ENCODE assay signal across 1 cellular context in genomic region chr6:28648035-28648877, GRCh38.
TF ChIP-seq lines count a peak whose summit lies in the region.

No MANE protein-coding gene starts in this region.

TF ChIP-seq in HepG2, 621 proteins besides CTCF, POLR2A, EP300 and RAD21 (continued from another document):
- TF ChIP-seq, protein P1, sequence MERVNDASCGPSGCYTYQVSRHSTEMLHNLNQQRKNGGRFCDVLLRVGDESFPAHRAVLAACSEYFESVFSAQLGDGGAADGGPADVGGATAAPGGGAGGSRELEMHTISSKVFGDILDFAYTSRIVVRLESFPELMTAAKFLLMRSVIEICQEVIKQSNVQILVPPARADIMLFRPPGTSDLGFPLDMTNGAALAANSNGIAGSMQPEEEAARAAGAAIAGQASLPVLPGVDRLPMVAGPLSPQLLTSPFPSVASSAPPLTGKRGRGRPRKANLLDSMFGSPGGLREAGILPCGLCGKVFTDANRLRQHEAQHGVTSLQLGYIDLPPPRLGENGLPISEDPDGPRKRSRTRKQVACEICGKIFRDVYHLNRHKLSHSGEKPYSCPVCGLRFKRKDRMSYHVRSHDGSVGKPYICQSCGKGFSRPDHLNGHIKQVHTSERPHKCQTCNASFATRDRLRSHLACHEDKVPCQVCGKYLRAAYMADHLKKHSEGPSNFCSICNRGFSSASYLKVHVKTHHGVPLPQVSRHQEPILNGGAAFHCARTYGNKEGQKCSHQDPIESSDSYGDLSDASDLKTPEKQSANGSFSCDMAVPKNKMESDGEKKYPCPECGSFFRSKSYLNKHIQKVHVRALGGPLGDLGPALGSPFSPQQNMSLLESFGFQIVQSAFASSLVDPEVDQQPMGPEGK (CRISPR knock-in tag; IDR thresholded peaks at IDR 0.05) = peak; percentile 48; the same call in 1 of the 2 replicates
- no peak for TF ChIP-seq SATB2 (CRISPR knock-in tag; IDR thresholded peaks at IDR 0.05)
- no peak for TF ChIP-seq ZBTB39 (CRISPR knock-in tag; IDR thresholded peaks at IDR 0.05)
- TF ChIP-seq ARID2 (CRISPR knock-in tag; IDR thresholded peaks at IDR 0.05; ENCODE audit: borderline replicate concordance) = no peak
- TF ChIP-seq, protein P2, sequence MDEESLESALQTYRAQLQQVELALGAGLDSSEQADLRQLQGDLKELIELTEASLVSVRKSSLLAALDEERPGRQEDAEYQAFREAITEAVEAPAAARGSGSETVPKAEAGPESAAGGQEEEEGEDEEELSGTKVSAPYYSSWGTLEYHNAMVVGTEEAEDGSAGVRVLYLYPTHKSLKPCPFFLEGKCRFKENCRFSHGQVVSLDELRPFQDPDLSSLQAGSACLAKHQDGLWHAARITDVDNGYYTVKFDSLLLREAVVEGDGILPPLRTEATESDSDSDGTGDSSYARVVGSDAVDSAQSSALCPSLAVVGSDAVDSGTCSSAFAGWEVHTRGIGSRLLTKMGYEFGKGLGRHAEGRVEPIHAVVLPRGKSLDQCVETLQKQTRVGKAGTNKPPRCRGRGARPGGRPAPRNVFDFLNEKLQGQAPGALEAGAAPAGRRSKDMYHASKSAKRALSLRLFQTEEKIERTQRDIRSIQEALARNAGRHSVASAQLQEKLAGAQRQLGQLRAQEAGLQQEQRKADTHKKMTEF (CRISPR knock-in tag; IDR thresholded peaks at IDR 0.05) = peak; percentile 73
- TF ChIP-seq KAT8 (CRISPR knock-in tag; IDR thresholded peaks at IDR 0.05) = peak; percentile 55; the same call in 1 of the 2 replicates
- no peak for TF ChIP-seq GTF2F1 (IDR thresholded peaks at IDR 0.05; ENCODE audit: low read length)
- TF ChIP-seq ZNF432 (CRISPR knock-in tag; IDR thresholded peaks at IDR 0.05; ENCODE audit: borderline replicate concordance) = no peak
- TF ChIP-seq ZNF34 (CRISPR knock-in tag; IDR thresholded peaks at IDR 0.05; ENCODE audit: borderline replicate concordance) = 0 out of 2 replicates have a peak, but pooled peaks have one; percentile 36
- 0 out of 2 replicates have a peak, but pooled peaks have one; percentile 43 for TF ChIP-seq ZC3H13 (CRISPR knock-in tag; IDR thresholded peaks at IDR 0.05)
- no peak for TF ChIP-seq FOXO4 (CRISPR knock-in tag; conservative IDR thresholded peaks at IDR 0.05)
- TF ChIP-seq, protein P3, sequence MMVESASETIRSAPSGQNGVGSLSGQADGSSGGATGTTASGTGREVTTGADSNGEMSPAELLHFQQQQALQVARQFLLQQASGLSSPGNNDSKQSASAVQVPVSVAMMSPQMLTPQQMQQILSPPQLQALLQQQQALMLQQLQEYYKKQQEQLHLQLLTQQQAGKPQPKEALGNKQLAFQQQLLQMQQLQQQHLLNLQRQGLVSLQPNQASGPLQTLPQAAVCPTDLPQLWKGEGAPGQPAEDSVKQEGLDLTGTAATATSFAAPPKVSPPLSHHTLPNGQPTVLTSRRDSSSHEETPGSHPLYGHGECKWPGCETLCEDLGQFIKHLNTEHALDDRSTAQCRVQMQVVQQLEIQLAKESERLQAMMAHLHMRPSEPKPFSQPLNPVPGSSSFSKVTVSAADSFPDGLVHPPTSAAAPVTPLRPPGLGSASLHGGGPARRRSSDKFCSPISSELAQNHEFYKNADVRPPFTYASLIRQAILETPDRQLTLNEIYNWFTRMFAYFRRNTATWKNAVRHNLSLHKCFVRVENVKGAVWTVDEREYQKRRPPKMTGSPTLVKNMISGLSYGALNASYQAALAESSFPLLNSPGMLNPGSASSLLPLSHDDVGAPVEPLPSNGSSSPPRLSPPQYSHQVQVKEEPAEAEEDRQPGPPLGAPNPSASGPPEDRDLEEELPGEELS (CRISPR knock-in tag; IDR thresholded peaks at IDR 0.05) = peak; percentile 48; the same call in 1 of the 2 replicates
- no peak for TF ChIP-seq MAFK (conservative IDR thresholded peaks at IDR 0.05 in 1 of 2, IDR thresholded peaks at IDR 0.05 in 1 of 2; ENCODE audit: low read length in 2 of 2)
- peak; percentile 68; the same call in 1 of the 2 replicates for TF ChIP-seq ZNF292 (CRISPR knock-in tag; IDR thresholded peaks at IDR 0.05; ENCODE audit: borderline replicate concordance, low read depth)
- TF ChIP-seq, protein P4, sequence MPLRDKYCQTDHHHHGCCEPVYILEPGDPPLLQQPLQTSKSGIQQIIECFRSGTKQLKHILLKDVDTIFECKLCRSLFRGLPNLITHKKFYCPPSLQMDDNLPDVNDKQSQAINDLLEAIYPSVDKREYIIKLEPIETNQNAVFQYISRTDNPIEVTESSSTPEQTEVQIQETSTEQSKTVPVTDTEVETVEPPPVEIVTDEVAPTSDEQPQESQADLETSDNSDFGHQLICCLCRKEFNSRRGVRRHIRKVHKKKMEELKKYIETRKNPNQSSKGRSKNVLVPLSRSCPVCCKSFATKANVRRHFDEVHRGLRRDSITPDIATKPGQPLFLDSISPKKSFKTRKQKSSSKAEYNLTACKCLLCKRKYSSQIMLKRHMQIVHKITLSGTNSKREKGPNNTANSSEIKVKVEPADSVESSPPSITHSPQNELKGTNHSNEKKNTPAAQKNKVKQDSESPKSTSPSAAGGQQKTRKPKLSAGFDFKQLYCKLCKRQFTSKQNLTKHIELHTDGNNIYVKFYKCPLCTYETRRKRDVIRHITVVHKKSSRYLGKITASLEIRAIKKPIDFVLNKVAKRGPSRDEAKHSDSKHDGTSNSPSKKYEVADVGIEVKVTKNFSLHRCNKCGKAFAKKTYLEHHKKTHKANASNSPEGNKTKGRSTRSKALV (CRISPR knock-in tag; IDR thresholded peaks at IDR 0.05) = no peak; the same call in 1 of the 2 replicates
- TF ChIP-seq UBTF (CRISPR knock-in tag; IDR thresholded peaks at IDR 0.05) = peak; percentile 37; the same call in 1 of the 2 replicates
- no peak; the same call in 1 of the 2 replicates for TF ChIP-seq ZBTB7B (CRISPR knock-in tag; IDR thresholded peaks at IDR 0.05)
- TF ChIP-seq ONECUT2 (CRISPR knock-in tag; IDR thresholded peaks at IDR 0.05) = no peak
- TF ChIP-seq ZNF33A (CRISPR knock-in tag; IDR thresholded peaks at IDR 0.05; ENCODE audit: borderline replicate concordance) = no peak
- TF ChIP-seq SMYD3 (CRISPR knock-in tag; IDR thresholded peaks at IDR 0.05) = peak; percentile 10; the same call in 1 of the 2 replicates
- TF ChIP-seq ZC3H4 (CRISPR knock-in tag; IDR thresholded peaks at IDR 0.05; ENCODE audit: borderline replicate concordance) = no peak
- TF ChIP-seq ZNF557 (CRISPR knock-in tag; IDR thresholded peaks at IDR 0.05) = no peak
- TF ChIP-seq XRCC5 (optimal IDR thresholded peaks at IDR 0.05; ENCODE audit: low read length) = peak; percentile 37
- TF ChIP-seq HMGXB4 (CRISPR knock-in tag; IDR thresholded peaks at IDR 0.05; ENCODE audit: borderline replicate concordance in 1 of 2, low read depth in 1 of 2) = peak; percentile 99
- 0 out of 2 replicates have a peak, but pooled peaks have one; percentile 63 for TF ChIP-seq MBD4 (IDR thresholded peaks at IDR 0.05; ENCODE audit: borderline replicate concordance, low read length)
- TF ChIP-seq RBM22 (optimal IDR thresholded peaks at IDR 0.05; ENCODE audit: low read length) = peak; percentile 59
- TF ChIP-seq CCDC6 (CRISPR knock-in tag; IDR thresholded peaks at IDR 0.05) = no peak; the same call in 1 of the 2 replicates
- TF ChIP-seq SOX13 (IDR thresholded peaks at IDR 0.05) = peak; percentile 13; the same call in 1 of the 2 replicates
- 0 out of 4 replicates have a peak, but pooled peaks of 1 of the 2 experiments have one; percentile 12 for TF ChIP-seq SOX13 (CRISPR knock-in tag; conservative IDR thresholded peaks at IDR 0.05 in 1 of 2, IDR thresholded peaks at IDR 0.05 in 1 of 2)
